21 cellular contexts compared by ENCODE assay signal in the genomic region with DNA sequence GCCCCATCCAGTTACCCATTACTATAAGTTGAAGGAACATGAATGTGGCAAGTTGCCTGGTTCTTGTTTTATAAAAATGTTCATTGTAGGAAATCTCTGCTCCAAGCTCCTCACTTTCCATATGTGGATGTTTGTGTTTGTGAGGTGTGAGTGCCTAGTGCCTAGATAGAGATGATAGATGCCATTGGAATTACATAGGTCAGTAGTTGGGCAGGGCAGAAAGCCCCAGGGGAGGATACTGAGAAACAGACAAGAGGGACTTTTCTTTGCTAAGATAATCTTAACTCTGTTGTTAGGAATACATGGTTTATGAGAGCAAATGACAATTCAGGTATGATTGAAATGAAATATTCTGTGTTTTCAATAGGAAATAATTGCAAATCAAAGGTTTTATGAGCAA.
A peak's percentile ranks its signal among the peaks of the same experiment; 100 is the strongest.
DNase-seq lines count a peak whose midpoint lies in the region; ATAC-seq and TF ChIP-seq lines count a peak whose summit lies in the region.
"Had no signal": no experiment of that assay in that cellular context is flagged by ENCODE, and none has a peak within 500 bp of the region (broad histone marks: within the 10 kb centered on the region; RNA-seq: fewer than 3 reads in every experiment).

No MANE protein-coding gene starts in this region.

- H3K27ac ChIP-seq in mammary epithelial cell (ENCODE audit: insufficient read depth, low read depth, low read length) (peak overlapping the region; percentile 48), breast epithelium (no peak overlapping the region), body of pancreas (no peak overlapping the region)
- H3K27ac ChIP-seq: 22Rv1, BLaER1, C4-2B, GM23248 had no signal

- peaks cover 16% of the 10 kb centered on the region for H3K79me2 ChIP-seq in mammary epithelial cell (ENCODE audit: insufficient read depth, low read length)

- no peak for TF ChIP-seq POLR2A in breast epithelium (IDR thresholded peaks at IDR 0.05)
- TF ChIP-seq POLR2A in body of pancreas (IDR thresholded peaks at IDR 0.05), result no peak

- no peak for ATAC-seq in activated CD8-positive, alpha-beta memory T cell treated with anti-CD3 and anti-CD28 coated beads, Interleukin-2, amount 10 ng/mL, durations not matched to agents 7 days and 5 days
- ATAC-seq in body of pancreas (no peak), HG02571 (IDR thresholded peaks at IDR 0.05; ENCODE audit: unreplicated experiment) (no peak)
- ATAC-seq: CD8-positive, alpha-beta T cell; GM12878 had no signal

- H3K4me1 Mint-ChIP-seq in activated CD8-positive, alpha-beta memory T cell treated with anti-CD3 and anti-CD28 coated beads, Interleukin-2, amount 10 ng/mL, durations not matched to agents 7 days and 5 days, result peaks cover 23% of the 10 kb centered on the region

- peak overlapping the region; percentile 18 for H3K4me2 ChIP-seq in mammary epithelial cell (ENCODE audit: insufficient read depth, low read depth, low read length)
- H3K4me2 ChIP-seq: BLaER1 had no signal

- H3K27ac Mint-ChIP-seq in activated CD8-positive, alpha-beta memory T cell treated with anti-CD3 and anti-CD28 coated beads, Interleukin-2, amount 10 ng/mL, durations not matched to agents 7 days and 5 days, result no peak overlapping the region
- H3K27ac Mint-ChIP-seq: B cell; CD4-positive, CD25-positive, alpha-beta regulatory T cell; CD8-positive, alpha-beta T cell had no signal

- H3K4me3 Mint-ChIP-seq in activated CD8-positive, alpha-beta memory T cell treated with anti-CD3 and anti-CD28 coated beads, Interleukin-2, amount 10 ng/mL, durations not matched to agents 7 days and 5 days, result no peak overlapping the region
- H3K4me3 Mint-ChIP-seq: B cell; CD4-positive, CD25-positive, alpha-beta regulatory T cell; CD8-positive, alpha-beta T cell had no signal

- CTCF ChIA-PET in mammary epithelial cell (lab: Charles Lee; ENCODE audit: low non-redundant PET), result no interaction called here
- CTCF ChIA-PET in activated CD8-positive, alpha-beta memory T cell treated with anti-CD3 and anti-CD28 coated beads, Interleukin-2, amount 10 ng/mL, durations not matched to agents 7 days and 5 days (lab: Charles Lee), result no interaction called here

- H3K36me3 Mint-ChIP-seq in activated CD8-positive, alpha-beta memory T cell treated with anti-CD3 and anti-CD28 coated beads, Interleukin-2, amount 10 ng/mL, durations not matched to agents 7 days and 5 days, result no peaks in the 10 kb centered on the region
- H3K36me3 Mint-ChIP-seq: CD4-positive, CD25-positive, alpha-beta regulatory T cell; CD8-positive, alpha-beta T cell had no signal

- H3K4me3 ChIP-seq in mammary epithelial cell (replicated peaks in 1 of 3; ENCODE audit: insufficient read depth in 1 of 3, low read depth in 2 of 3, low read length in 3 of 3) (no peak overlapping the region), breast epithelium (no peak overlapping the region), epithelial cell of esophagus (ENCODE audit: low read length) (no peak overlapping the region), body of pancreas (no peak overlapping the region)
- H3K4me3 ChIP-seq: BLaER1, GM12878, GM23248 had no signal

- DNase-seq in mammary epithelial cell, result peak; percentile 55
- no peak for DNase-seq in breast epithelium (ENCODE audit: low spot score in 2 of 2)
- DNase-seq in epithelial cell of esophagus (ENCODE audit: low read depth), result peak; percentile 54
- peak; percentile 9 for DNase-seq in kidney tubule cell (ENCODE audit: low spot score)
- no peak for DNase-seq in SKM-1 treated with dmso at 0.1 percent for 144 hours (lab: John Stamatoyannopoulos, UW; ENCODE audit: unreplicated experiment)
- no peak for DNase-seq in activated CD8-positive, alpha-beta memory T cell treated with anti-CD3 and anti-CD28 coated beads, Interleukin-2, amount 10 ng/mL, durations not matched to agents 7 days and 5 days
- DNase-seq in body of pancreas, result no peak
- DNase-seq: Caco-2; CD4-positive, CD25-positive, alpha-beta regulatory T cell; CD8-positive, alpha-beta T cell; DMS153; DND-41; GM23248; H7; HCEC 1CT had no signal

- H3K36me3 ChIP-seq in mammary epithelial cell (ENCODE audit: insufficient read depth, low read length) (no peaks in the 10 kb centered on the region), breast epithelium (no peaks in the 10 kb centered on the region), body of pancreas (replicated peaks in 1 of 2; ENCODE audit: insufficient read depth in 1 of 2, low read depth in 2 of 2) (no peaks in the 10 kb centered on the region)
- H3K36me3 ChIP-seq: BLaER1 had no signal

- no peaks in the 10 kb centered on the region for H4K20me1 ChIP-seq in mammary epithelial cell (ENCODE audit: insufficient read depth, low read length)
- H4K20me1 ChIP-seq: BLaER1 had no signal

- dilution Hi-C loops in mammary epithelial cell (cut with HindIII; ENCODE audit: low sequenced_read_pairs), result no loop called here

- H2AFZ ChIP-seq in mammary epithelial cell (ENCODE audit: low read depth, low read length), result no peak overlapping the region
- H2AFZ ChIP-seq: GM23248 had no signal

- BruUV-seq in mammary epithelial cell (replicated peaks; lab: Mats Ljungman, UMichigan), result no TSS peak

- H3K4me1 ChIP-seq in mammary epithelial cell (ENCODE audit: insufficient read depth, low read length) (peaks cover 18% of the 10 kb centered on the region), breast epithelium (no peaks in the 10 kb centered on the region), body of pancreas (no peaks in the 10 kb centered on the region)
- H3K4me1 ChIP-seq: Caco-2 had no signal

- no peak overlapping the region for H3K9ac ChIP-seq in mammary epithelial cell (ENCODE audit: insufficient read depth, low read length)
- H3K9ac ChIP-seq: BLaER1, GM23248 had no signal

- in situ Hi-C loops in mammary epithelial cell (cut with MboI; ENCODE audit: low sequenced_read_pairs in 2 of 2), result loop anchor here in 1 of 2 donors (25.0 kb wide), 1 partner anchor 307 kb away; no protein-coding TSS in a partner anchor

- TF ChIP-seq CTCF in mammary epithelial cell (conservative IDR thresholded peaks at IDR 0.05 in 1 of 2, IDR thresholded peaks at IDR 0.05 in 1 of 2; ENCODE audit: extremely low read depth in 1 of 2, insufficient read depth in 1 of 2, low read depth in 1 of 2, low read length in 2 of 2) (no peak), breast epithelium (IDR thresholded peaks at IDR 0.05) (no peak), epithelial cell of esophagus (IDR thresholded peaks at IDR 0.05; ENCODE audit: insufficient read depth, low read depth, low read length, missing control alignments) (no peak), body of pancreas (IDR thresholded peaks at IDR 0.05) (no peak)

- H3K9me3 ChIP-seq in mammary epithelial cell (replicated peaks; ENCODE audit: insufficient read depth, low read length), result no peaks in the 10 kb centered on the region
- no peaks in the 10 kb centered on the region for H3K9me3 ChIP-seq in breast epithelium
- H3K9me3 ChIP-seq in body of pancreas, result no peaks in the 10 kb centered on the region
- H3K9me3 ChIP-seq: BLaER1, Caco-2 had no signal

- H3K27me3 ChIP-seq in mammary epithelial cell (ENCODE audit: insufficient read depth, low read length) (no peaks in the 10 kb centered on the region), breast epithelium (no peaks in the 10 kb centered on the region), body of pancreas (no peaks in the 10 kb centered on the region)
- H3K27me3 ChIP-seq: BLaER1 had no signal

- H3K9me3 Mint-ChIP-seq in activated CD8-positive, alpha-beta memory T cell treated with anti-CD3 and anti-CD28 coated beads, Interleukin-2, amount 10 ng/mL, durations not matched to agents 7 days and 5 days (ENCODE audit: low read depth), result no peaks in the 10 kb centered on the region
- H3K9me3 Mint-ChIP-seq: CD4-positive, CD25-positive, alpha-beta regulatory T cell; CD8-positive, alpha-beta T cell had no signal

- intact Hi-C loops in mammary epithelial cell (cut with micrococcal nuclease) (loop anchor here (2.0 kb wide), 1 partner anchor 318 kb away; no protein-coding TSS in a partner anchor), breast epithelium (cut with DNase I; ENCODE audit: low total_unique reads) (no loop called here), body of pancreas (cut with DNase I) (no loop called here)

- peaks cover 2% of the 10 kb centered on the region for H3K27me3 Mint-ChIP-seq in activated CD8-positive, alpha-beta memory T cell treated with anti-CD3 and anti-CD28 coated beads, Interleukin-2, amount 10 ng/mL, durations not matched to agents 7 days and 5 days
- H3K27me3 Mint-ChIP-seq: CD4-positive, CD25-positive, alpha-beta regulatory T cell had no signal

Comparison
In these comparisons a context has a peak if more than half of its experiments do, and no peak if none do; other contexts are left out.
1. DNase-seq: peak in mammary epithelial cell (single experiment), epithelial cell of esophagus (single experiment) and kidney tubule cell (single experiment); none in breast epithelium (0 of 2), SKM-1 treated with dmso at 0.1 percent for 144 hours (single experiment), activated CD8-positive, alpha-beta memory T cell treated with anti-CD3 and anti-CD28 coated beads, Interleukin-2, amount 10 ng/mL, durations not matched to agents 7 days and 5 days (single experiment) and body of pancreas (0 of 4).